ENCODE assay signal across 9 cellular contexts in the genomic region with DNA sequence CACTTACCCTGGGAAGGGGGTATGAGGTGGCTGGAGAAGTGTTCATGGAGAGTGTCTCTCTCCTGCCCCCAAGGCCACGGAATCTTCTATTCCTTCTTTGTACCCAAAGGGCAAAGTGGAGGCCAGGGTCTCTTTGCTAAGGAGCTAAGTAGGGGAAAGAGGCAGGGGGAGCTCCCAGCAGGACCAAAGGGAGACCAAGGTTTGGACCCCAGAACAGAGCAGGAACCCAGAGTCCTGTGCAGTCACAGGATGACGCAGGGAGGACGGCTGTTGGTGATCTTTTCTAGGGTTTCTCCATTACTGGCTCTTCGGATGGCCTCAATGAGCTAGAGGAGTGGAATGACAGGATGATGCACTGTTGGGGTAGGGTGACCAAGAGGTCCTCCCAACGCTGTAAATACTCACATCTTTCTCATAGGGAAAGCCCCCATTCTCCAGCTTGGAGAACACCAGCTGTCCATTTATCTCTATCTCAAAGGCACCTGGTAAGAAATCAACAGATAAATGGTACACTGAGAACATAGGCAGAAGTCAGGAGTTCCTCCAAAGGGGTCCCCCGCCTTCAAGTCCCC. TPM values are rescaled to one million over a fixed set of nuclear protein-coding genes. Genes with fewer than 3 reads are reported as not detected.
DNase-seq lines count a peak whose midpoint lies in the region; ATAC-seq and TF ChIP-seq lines count a peak whose summit lies in the region.
"Had no signal": no experiment of that assay in that cellular context is flagged by ENCODE, and none has a peak within 500 bp of the region (broad histone marks: within the 10 kb centered on the region; RNA-seq: fewer than 3 reads in every experiment).

No MANE protein-coding gene starts in this region.

- POLR2A ChIA-PET in WTC11 (lab: Charles Lee): interaction anchor here (0.6 to 2.2 kb wide), 8 partner anchors 10 to 372 kb away, joined by 3 to 16 read pairs (median 3); partner anchors contain the start of genes ERBB2 and PGAP3

- H2AFZ ChIP-seq in hepatocyte: no peak overlapping the region

- CTCF ChIA-PET in WTC11 (lab: Charles Lee): interaction anchor here (0.6 to 4.3 kb wide), 46 partner anchors 7 to 757 kb away, joined by 3 to 79 read pairs (median 4); partner anchors contain the start of genes ERBB2, PGAP3, PNMT and TCAP

- H3K27ac Mint-ChIP-seq in WTC11: peak overlapping the region; percentile 91
- H3K27ac Mint-ChIP-seq in stimulated activated effector memory CD8-positive, alpha-beta T cell treated with anti-CD3 and anti-CD28 coated beads, Interleukin-12 subunit alpha, Interleukin-12 subunit beta, amount 100 ng/mL, for 72 hours: peak overlapping the region; percentile 88

- H3K27me3 Mint-ChIP-seq in WTC11 (ENCODE audit: low read depth): no peaks in the 10 kb centered on the region

- H3K9me2 ChIP-seq in hepatocyte (replicated peaks; ENCODE audit: insufficient read depth): no peaks in the 10 kb centered on the region

- H3K4me2 ChIP-seq in hepatocyte: peak overlapping the region; percentile 97

- H3K4me3 ChIP-seq in H7 (ENCODE audit: insufficient read depth, low read depth, low read length) (peak overlapping the region; percentile 73; the same call in 1 of the 2 replicates), hepatocyte (peak overlapping the region; percentile 77)

- 82% methylated on average over 6 of the region's 6 CpGs for WGBS in hepatocyte (ENCODE audit: low lambda C conversion rate, missing lambda C conversion rate)

- H3K79me2 ChIP-seq in hepatocyte: peaks cover 6% of the 10 kb centered on the region

- peak overlapping the region; percentile 91 for H3K27ac ChIP-seq in hepatocyte

- DNase-seq in H7 (peak; percentile 51), WTC11 (ENCODE audit: low spot score) (no peak), hepatocyte (ENCODE audit: low spot score) (no peak), NCI-H526 (lab: John Stamatoyannopoulos, UW) (no peak), NCI-H774 (lab: John Stamatoyannopoulos, UW) (no peak)
- no peak for DNase-seq in stimulated activated effector memory CD8-positive, alpha-beta T cell treated with anti-CD3 and anti-CD28 coated beads, Interleukin-12 subunit alpha, Interleukin-12 subunit beta, amount 100 ng/mL, for 72 hours (ENCODE audit: low spot score in 2 of 2)
- DNase-seq in activated effector memory CD4-positive, alpha-beta T cell treated with Interleukin-2 at 50 U/mL for 16 hours: no peak
- DNase-seq: activated effector memory CD4-positive, alpha-beta T cell treated with anti-CD3 and anti-CD28 coated beads, Interleukin-2, amount 50 U/mL, for 16 hours had no signal

- H3K9me3 Mint-ChIP-seq in WTC11: no peaks in the 10 kb centered on the region
- H3K9me3 Mint-ChIP-seq in stimulated activated effector memory CD8-positive, alpha-beta T cell treated with anti-CD3 and anti-CD28 coated beads, Interleukin-12 subunit alpha, Interleukin-12 subunit beta, amount 100 ng/mL, for 72 hours: no peaks in the 10 kb centered on the region

- TF ChIP-seq CTCF in WTC11 (IDR thresholded peaks at IDR 0.05) (no peak), hepatocyte (IDR thresholded peaks at IDR 0.05; ENCODE audit: poor library complexity) (no peak)

- no peaks in the 10 kb centered on the region for H3K9me3 ChIP-seq in hepatocyte (ENCODE audit: low read depth)

- H3K4me3 Mint-ChIP-seq in WTC11: peak overlapping the region; percentile 89
- peak overlapping the region; percentile 87 for H3K4me3 Mint-ChIP-seq in stimulated activated effector memory CD8-positive, alpha-beta T cell treated with anti-CD3 and anti-CD28 coated beads, Interleukin-12 subunit alpha, Interleukin-12 subunit beta, amount 100 ng/mL, for 72 hours

- ATAC-seq in WTC11 (no peak), GM21786 (IDR thresholded peaks at IDR 0.05; ENCODE audit: unreplicated experiment) (no peak)
- ATAC-seq in stimulated activated effector memory CD8-positive, alpha-beta T cell treated with anti-CD3 and anti-CD28 coated beads, Interleukin-12 subunit alpha, Interleukin-12 subunit beta, amount 100 ng/mL, for 72 hours: no peak

- H3K4me1 ChIP-seq in hepatocyte (ENCODE audit: insufficient read depth): peaks cover 9% of the 10 kb centered on the region

- peaks cover 23% of the 10 kb centered on the region for H3K36me3 Mint-ChIP-seq in WTC11
- H3K36me3 Mint-ChIP-seq in stimulated activated effector memory CD8-positive, alpha-beta T cell treated with anti-CD3 and anti-CD28 coated beads, Interleukin-12 subunit alpha, Interleukin-12 subunit beta, amount 100 ng/mL, for 72 hours: peaks cover 32% of the 10 kb centered on the region

- peaks cover 14% of the 10 kb centered on the region for H3K4me1 Mint-ChIP-seq in WTC11
- peaks cover 26% of the 10 kb centered on the region for H3K4me1 Mint-ChIP-seq in stimulated activated effector memory CD8-positive, alpha-beta T cell treated with anti-CD3 and anti-CD28 coated beads, Interleukin-12 subunit alpha, Interleukin-12 subunit beta, amount 100 ng/mL, for 72 hours

- H3K27me3 ChIP-seq in H7 (ENCODE audit: control insufficient read depth, insufficient read depth, low read length): no peaks in the 10 kb centered on the region
- H3K27me3 ChIP-seq in hepatocyte: no peaks in the 10 kb centered on the region

- peaks cover 17% of the 10 kb centered on the region for H3K36me3 ChIP-seq in H7 (replicated peaks; ENCODE audit: control insufficient read depth, insufficient read depth, low read length)
- no peaks in the 10 kb centered on the region for H3K36me3 ChIP-seq in hepatocyte (replicated peaks; ENCODE audit: insufficient read depth, low read depth)

- H4K20me1 ChIP-seq in hepatocyte (ENCODE audit: insufficient read depth, poor library complexity, severe bottlenecking): no peaks in the 10 kb centered on the region

TF ChIP-seq in WTC11, 78 proteins besides CTCF, POLR2A, EP300 and RAD21:
- TF ChIP-seq, protein P1, sequence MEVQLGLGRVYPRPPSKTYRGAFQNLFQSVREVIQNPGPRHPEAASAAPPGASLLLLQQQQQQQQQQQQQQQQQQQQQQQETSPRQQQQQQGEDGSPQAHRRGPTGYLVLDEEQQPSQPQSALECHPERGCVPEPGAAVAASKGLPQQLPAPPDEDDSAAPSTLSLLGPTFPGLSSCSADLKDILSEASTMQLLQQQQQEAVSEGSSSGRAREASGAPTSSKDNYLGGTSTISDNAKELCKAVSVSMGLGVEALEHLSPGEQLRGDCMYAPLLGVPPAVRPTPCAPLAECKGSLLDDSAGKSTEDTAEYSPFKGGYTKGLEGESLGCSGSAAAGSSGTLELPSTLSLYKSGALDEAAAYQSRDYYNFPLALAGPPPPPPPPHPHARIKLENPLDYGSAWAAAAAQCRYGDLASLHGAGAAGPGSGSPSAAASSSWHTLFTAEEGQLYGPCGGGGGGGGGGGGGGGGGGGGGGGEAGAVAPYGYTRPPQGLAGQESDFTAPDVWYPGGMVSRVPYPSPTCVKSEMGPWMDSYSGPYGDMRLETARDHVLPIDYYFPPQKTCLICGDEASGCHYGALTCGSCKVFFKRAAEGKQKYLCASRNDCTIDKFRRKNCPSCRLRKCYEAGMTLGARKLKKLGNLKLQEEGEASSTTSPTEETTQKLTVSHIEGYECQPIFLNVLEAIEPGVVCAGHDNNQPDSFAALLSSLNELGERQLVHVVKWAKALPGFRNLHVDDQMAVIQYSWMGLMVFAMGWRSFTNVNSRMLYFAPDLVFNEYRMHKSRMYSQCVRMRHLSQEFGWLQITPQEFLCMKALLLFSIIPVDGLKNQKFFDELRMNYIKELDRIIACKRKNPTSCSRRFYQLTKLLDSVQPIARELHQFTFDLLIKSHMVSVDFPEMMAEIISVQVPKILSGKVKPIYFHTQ (CRISPR knock-in tag; IDR thresholded peaks at IDR 0.05): 0 out of 2 replicates have a peak, but pooled peaks have one; percentile 1
- TF ChIP-seq RELA (CRISPR knock-in tag; IDR thresholded peaks at IDR 0.05; ENCODE audit: borderline replicate concordance): no peak

RNA-seq across cellular contexts. Expression of gene MIEN1, which starts 1.0 kb away (rescaled TPM):
- total RNA-seq in H7 (2014; rRNA removed; shearing (Covaris generic)): 47.7 and 56.1 TPM in 2 replicates
- 40.6 to 46.7 TPM (median 46.5 TPM) in 3 replicates for total RNA-seq in WTC11 (2021)
- total RNA-seq in hepatocyte: 37.2 and 72.6 TPM in 2 replicates
- polyA plus RNA-seq in hepatocyte: 129 and 133 TPM in 2 replicates

RNA-seq across cellular contexts. Expression of gene GRB7, which starts 8.4 kb away (rescaled TPM):
- 34.3 and 61.6 TPM in 2 replicates for total RNA-seq in H7 (2014; rRNA removed; shearing (Covaris generic))
- 42.4 to 48.5 TPM (median 44.0 TPM) in 3 replicates for total RNA-seq in WTC11 (2021)
- 19.0 and 22.8 TPM in 2 replicates for total RNA-seq in hepatocyte
- 29.4 and 29.7 TPM in 2 replicates for polyA plus RNA-seq in hepatocyte

RNA-seq across cellular contexts. Expression of gene ERBB2, which starts 29.5 kb away (rescaled TPM):
- 186 and 207 TPM in 2 replicates for total RNA-seq in H7 (2014; rRNA removed; shearing (Covaris generic))
- total RNA-seq in WTC11 (2021) (153 to 209 TPM (median 158 TPM) in 3 replicates), hepatocyte (77.7 and 93.1 TPM in 2 replicates)
- 72.9 and 76.4 TPM in 2 replicates for polyA plus RNA-seq in hepatocyte

RNA-seq across cellular contexts. Expression of gene PGAP3, which starts 41.5 kb away (rescaled TPM):
- 15.9 and 17.6 TPM in 2 replicates for total RNA-seq in H7 (2014; rRNA removed; shearing (Covaris generic))
- 24.3 to 25.7 TPM (median 24.9 TPM) in 3 replicates for total RNA-seq in WTC11 (2021)
- 26.8 and 33.0 TPM in 2 replicates for total RNA-seq in hepatocyte
- polyA plus RNA-seq in hepatocyte: 35.4 and 35.6 TPM in 2 replicates
